Comparison of ENCODE assay signal across 1 cellular context in genomic region chr6:26319405-26320128, GRCh38.
TF ChIP-seq lines count a peak whose summit lies in the region.

No MANE protein-coding gene starts in this region.

TF ChIP-seq in GM23338, 12 proteins besides CTCF, POLR2A, EP300 and RAD21 (continued from another document):
- TF ChIP-seq, protein P1, sequence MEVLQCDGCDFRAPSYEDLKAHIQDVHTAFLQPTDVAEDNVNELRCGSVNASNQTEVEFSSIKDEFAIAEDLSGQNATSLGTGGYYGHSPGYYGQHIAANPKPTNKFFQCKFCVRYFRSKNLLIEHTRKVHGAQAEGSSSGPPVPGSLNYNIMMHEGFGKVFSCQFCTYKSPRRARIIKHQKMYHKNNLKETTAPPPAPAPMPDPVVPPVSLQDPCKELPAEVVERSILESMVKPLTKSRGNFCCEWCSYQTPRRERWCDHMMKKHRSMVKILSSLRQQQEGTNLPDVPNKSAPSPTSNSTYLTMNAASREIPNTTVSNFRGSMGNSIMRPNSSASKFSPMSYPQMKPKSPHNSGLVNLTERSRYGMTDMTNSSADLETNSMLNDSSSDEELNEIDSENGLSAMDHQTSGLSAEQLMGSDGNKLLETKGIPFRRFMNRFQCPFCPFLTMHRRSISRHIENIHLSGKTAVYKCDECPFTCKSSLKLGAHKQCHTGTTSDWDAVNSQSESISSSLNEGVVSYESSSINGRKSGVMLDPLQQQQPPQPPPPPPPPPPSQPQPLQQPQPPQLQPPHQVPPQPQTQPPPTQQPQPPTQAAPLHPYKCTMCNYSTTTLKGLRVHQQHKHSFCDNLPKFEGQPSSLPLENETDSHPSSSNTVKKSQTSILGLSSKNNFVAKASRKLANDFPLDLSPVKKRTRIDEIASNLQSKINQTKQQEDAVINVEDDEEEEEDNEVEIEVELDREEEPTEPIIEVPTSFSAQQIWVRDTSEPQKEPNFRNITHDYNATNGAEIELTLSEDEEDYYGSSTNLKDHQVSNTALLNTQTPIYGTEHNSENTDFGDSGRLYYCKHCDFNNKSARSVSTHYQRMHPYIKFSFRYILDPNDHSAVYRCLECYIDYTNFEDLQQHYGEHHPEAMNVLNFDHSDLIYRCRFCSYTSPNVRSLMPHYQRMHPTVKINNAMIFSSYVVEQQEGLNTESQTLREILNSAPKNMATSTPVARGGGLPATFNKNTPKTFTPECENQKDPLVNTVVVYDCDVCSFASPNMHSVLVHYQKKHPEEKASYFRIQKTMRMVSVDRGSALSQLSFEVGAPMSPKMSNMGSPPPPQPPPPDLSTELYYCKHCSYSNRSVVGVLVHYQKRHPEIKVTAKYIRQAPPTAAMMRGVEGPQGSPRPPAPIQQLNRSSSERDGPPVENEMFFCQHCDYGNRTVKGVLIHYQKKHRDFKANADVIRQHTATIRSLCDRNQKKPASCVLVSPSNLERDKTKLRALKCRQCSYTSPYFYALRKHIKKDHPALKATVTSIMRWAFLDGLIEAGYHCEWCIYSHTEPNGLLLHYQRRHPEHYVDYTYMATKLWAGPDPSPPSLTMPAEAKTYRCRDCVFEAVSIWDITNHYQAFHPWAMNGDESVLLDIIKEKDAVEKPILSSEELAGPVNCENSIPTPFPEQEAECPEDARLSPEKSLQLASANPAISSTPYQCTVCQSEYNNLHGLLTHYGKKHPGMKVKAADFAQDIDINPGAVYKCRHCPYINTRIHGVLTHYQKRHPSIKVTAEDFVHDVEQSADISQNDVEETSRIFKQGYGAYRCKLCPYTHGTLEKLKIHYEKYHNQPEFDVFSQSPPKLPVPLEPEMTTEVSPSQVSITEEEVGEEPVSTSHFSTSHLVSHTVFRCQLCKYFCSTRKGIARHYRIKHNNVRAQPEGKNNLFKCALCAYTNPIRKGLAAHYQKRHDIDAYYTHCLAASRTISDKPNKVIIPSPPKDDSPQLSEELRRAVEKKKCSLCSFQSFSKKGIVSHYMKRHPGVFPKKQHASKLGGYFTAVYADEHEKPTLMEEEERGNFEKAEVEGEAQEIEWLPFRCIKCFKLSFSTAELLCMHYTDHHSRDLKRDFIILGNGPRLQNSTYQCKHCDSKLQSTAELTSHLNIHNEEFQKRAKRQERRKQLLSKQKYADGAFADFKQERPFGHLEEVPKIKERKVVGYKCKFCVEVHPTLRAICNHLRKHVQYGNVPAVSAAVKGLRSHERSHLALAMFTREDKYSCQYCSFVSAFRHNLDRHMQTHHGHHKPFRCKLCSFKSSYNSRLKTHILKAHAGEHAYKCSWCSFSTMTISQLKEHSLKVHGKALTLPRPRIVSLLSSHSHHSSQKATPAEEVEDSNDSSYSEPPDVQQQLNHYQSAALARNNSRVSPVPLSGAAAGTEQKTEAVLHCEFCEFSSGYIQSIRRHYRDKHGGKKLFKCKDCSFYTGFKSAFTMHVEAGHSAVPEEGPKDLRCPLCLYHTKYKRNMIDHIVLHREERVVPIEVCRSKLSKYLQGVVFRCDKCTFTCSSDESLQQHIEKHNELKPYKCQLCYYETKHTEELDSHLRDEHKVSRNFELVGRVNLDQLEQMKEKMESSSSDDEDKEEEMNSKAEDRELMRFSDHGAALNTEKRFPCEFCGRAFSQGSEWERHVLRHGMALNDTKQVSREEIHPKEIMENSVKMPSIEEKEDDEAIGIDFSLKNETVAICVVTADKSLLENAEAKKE (CRISPR knock-in tag; IDR thresholded peaks at IDR 0.05) = no peak
- TF ChIP-seq ETS1 (IDR thresholded peaks at IDR 0.05) (no peak), EZH2phosphoT487 (IDR thresholded peaks at IDR 0.05; ENCODE audit: unreplicated experiment) (no peak)
- TF ChIP-seq, protein P2, sequence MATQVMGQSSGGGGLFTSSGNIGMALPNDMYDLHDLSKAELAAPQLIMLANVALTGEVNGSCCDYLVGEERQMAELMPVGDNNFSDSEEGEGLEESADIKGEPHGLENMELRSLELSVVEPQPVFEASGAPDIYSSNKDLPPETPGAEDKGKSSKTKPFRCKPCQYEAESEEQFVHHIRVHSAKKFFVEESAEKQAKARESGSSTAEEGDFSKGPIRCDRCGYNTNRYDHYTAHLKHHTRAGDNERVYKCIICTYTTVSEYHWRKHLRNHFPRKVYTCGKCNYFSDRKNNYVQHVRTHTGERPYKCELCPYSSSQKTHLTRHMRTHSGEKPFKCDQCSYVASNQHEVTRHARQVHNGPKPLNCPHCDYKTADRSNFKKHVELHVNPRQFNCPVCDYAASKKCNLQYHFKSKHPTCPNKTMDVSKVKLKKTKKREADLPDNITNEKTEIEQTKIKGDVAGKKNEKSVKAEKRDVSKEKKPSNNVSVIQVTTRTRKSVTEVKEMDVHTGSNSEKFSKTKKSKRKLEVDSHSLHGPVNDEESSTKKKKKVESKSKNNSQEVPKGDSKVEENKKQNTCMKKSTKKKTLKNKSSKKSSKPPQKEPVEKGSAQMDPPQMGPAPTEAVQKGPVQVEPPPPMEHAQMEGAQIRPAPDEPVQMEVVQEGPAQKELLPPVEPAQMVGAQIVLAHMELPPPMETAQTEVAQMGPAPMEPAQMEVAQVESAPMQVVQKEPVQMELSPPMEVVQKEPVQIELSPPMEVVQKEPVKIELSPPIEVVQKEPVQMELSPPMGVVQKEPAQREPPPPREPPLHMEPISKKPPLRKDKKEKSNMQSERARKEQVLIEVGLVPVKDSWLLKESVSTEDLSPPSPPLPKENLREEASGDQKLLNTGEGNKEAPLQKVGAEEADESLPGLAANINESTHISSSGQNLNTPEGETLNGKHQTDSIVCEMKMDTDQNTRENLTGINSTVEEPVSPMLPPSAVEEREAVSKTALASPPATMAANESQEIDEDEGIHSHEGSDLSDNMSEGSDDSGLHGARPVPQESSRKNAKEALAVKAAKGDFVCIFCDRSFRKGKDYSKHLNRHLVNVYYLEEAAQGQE (IDR thresholded peaks at IDR 0.05; ENCODE audit: unreplicated experiment) = no peak
TF ChIP-seq in GM23338: peak in this region for 0.
